Comparison of ENCODE assay signal across 13 cellular contexts in genomic region chr7:45178241-45179225, GRCh38. TPM values are rescaled to one million over a fixed set of nuclear protein-coding genes. Genes with fewer than 3 reads are reported as not detected.
DNase-seq lines count a peak whose midpoint lies in the region; ATAC-seq and TF ChIP-seq lines count a peak whose summit lies in the region.
"Had no signal": no experiment of that assay in that cellular context is flagged by ENCODE, and none has a peak within 500 bp of the region (broad histone marks: within the 10 kb centered on the region; RNA-seq: fewer than 3 reads in every experiment).

No MANE protein-coding gene starts in this region.

- H3K9me3 ChIP-seq in right atrium auricular region (no peaks in the 10 kb centered on the region), Loucy (ENCODE audit: insufficient read depth, low read depth, low read length) (no peaks in the 10 kb centered on the region), upper lobe of left lung (no peaks in the 10 kb centered on the region)
- H3K9me3 ChIP-seq: thyroid gland had no signal

- peak; percentile 30 for DNase-seq in Right ventricle myocardium superior
- DNase-seq in right atrium auricular region (ENCODE audit: low spot score): no peak
- no peak for DNase-seq in brain microvascular endothelial cell
- DNase-seq in upper lobe of left lung: no peak
- DNase-seq in stimulated activated CD4-positive, alpha-beta T cell treated with anti-CD3 and anti-CD28 coated beads, Interleukin-2, amount 100 ng/mL, for 24 hours: no peak
- DNase-seq in NCI-H774 (lab: John Stamatoyannopoulos, UW): no peak
- DNase-seq: activated T-cell treated with anti-CD3 and anti-CD28 coated beads, Interleukin-2, amount 50 U/mL, for 48 hours; cortex of kidney; stimulated activated CD4-positive, alpha-beta T cell treated with anti-CD3 and anti-CD28 coated beads, Interleukin-1b, Interleukin-23, amount 100 ng/mL, for 48 hours; T-helper 1 cell; thyroid gland had no signal

- intact Hi-C loops in Right ventricle myocardium superior (cut with DNase I): no loop called here

- H3K9me2 ChIP-seq in Loucy (replicated peaks; ENCODE audit: low read depth, low read length): no peaks in the 10 kb centered on the region

- H2AFZ ChIP-seq in Loucy (ENCODE audit: low read length): no peak overlapping the region

- TF ChIP-seq EP300 in upper lobe of left lung (IDR thresholded peaks at IDR 0.05): no peak

- no peak for TF ChIP-seq POLR2A in upper lobe of left lung (IDR thresholded peaks at IDR 0.05)

- H3K4me3 ChIP-seq in right atrium auricular region (no peak overlapping the region), Loucy (ENCODE audit: low read length, poor library complexity, severe bottlenecking) (no peak overlapping the region), brain microvascular endothelial cell (ENCODE audit: low read depth, low read length) (no peak overlapping the region), upper lobe of left lung (no peak overlapping the region)
- H3K4me3 ChIP-seq: thyroid gland had no signal

- H3K27me3 ChIP-seq in right atrium auricular region (no peaks in the 10 kb centered on the region), Loucy (ENCODE audit: insufficient read depth, low read length, poor library complexity, severe bottlenecking) (no peaks in the 10 kb centered on the region), brain microvascular endothelial cell (replicated peaks) (no peaks in the 10 kb centered on the region), upper lobe of left lung (no peaks in the 10 kb centered on the region)
- H3K27me3 ChIP-seq: thyroid gland had no signal

- H3K36me3 ChIP-seq in right atrium auricular region (no peaks in the 10 kb centered on the region), Loucy (ENCODE audit: insufficient read depth, low read length) (no peaks in the 10 kb centered on the region), brain microvascular endothelial cell (replicated peaks) (no peaks in the 10 kb centered on the region), upper lobe of left lung (peaks cover 0 to 20% (median 0%) of the 10 kb centered on the region in 4 donors)
- H3K36me3 ChIP-seq: thyroid gland had no signal

- H3K79me2 ChIP-seq in Loucy (ENCODE audit: insufficient read depth, low read length): no peaks in the 10 kb centered on the region

- ATAC-seq in Right ventricle myocardium superior (ENCODE audit: poor library complexity) (no peak), upper lobe of left lung (ENCODE audit: low FRiP score in 2 of 2) (no peak), GM19452 (IDR thresholded peaks at IDR 0.05; ENCODE audit: unreplicated experiment) (no peak)

- H3K9ac ChIP-seq in Loucy (ENCODE audit: low read depth, low read length, poor library complexity, severe bottlenecking): no peak overlapping the region

- 78 to 81% methylated on average over 9 to 13 of the region's 13 CpGs for WGBS in upper lobe of left lung, 2 donors

- no peak overlapping the region for H3K4me2 ChIP-seq in Loucy (ENCODE audit: low read depth, low read length, poor library complexity, severe bottlenecking)

- no peak overlapping the region for H3K27ac ChIP-seq in right atrium auricular region
- H3K27ac ChIP-seq in brain microvascular endothelial cell: no peak overlapping the region
- H3K27ac ChIP-seq in upper lobe of left lung: peak overlapping the region in 3 of 4 donors; percentile 24 to 59 (median 43)
- H3K27ac ChIP-seq: thyroid gland had no signal

- no peak for TF ChIP-seq CTCF in right atrium auricular region (IDR thresholded peaks at IDR 0.05)
- peak; percentile 48 for TF ChIP-seq CTCF in Loucy (conservative IDR thresholded peaks at IDR 0.05; ENCODE audit: low read length)
- TF ChIP-seq CTCF in brain microvascular endothelial cell (IDR thresholded peaks at IDR 0.05; ENCODE audit: low read depth, low read length, missing control alignments): peak; percentile 37
- TF ChIP-seq CTCF in upper lobe of left lung (IDR thresholded peaks at IDR 0.05): no peak

- in situ Hi-C loops in brain microvascular endothelial cell (cut with HindIII; ENCODE audit: low pct_ligation_motif_present, low sequenced_read_pairs): no loop called here

- no peaks in the 10 kb centered on the region for H4K20me1 ChIP-seq in Loucy (ENCODE audit: insufficient read depth, low read length, poor library complexity, severe bottlenecking)

- no peaks in the 10 kb centered on the region for H3K4me1 ChIP-seq in right atrium auricular region
- H3K4me1 ChIP-seq in Loucy (ENCODE audit: insufficient read depth, low read length, poor library complexity, severe bottlenecking): no peaks in the 10 kb centered on the region
- H3K4me1 ChIP-seq in upper lobe of left lung: peaks cover 0 to 7% (median 3%) of the 10 kb centered on the region in 4 donors
- H3K4me1 ChIP-seq: thyroid gland had no signal

- no peaks in the 10 kb centered on the region for H3F3A ChIP-seq in Loucy (ENCODE audit: low read depth)

RNA-seq across cellular contexts. Expression of gene RAMP3, which starts 20.9 kb away (rescaled TPM):
- total RNA-seq in Right ventricle myocardium superior: 31.2 TPM
- total RNA-seq in right atrium auricular region: 10 to 100 TPM; 62.0 to 77.2 TPM
- total RNA-seq in upper lobe of left lung: 100 to 1,000 TPM in 3 of 6 donors, 10 to 100 TPM in 3; 33.5 to 306 (median 88.1) TPM

Comparison
In these comparisons a context has a peak if more than half of its experiments do, and no peak if none do; other contexts are left out.
1. H3K27ac ChIP-seq: peak in upper lobe of left lung (3 of 4); none in right atrium auricular region (0 of 2) and brain microvascular endothelial cell (single experiment).
2. CTCF ChIP-seq: peak in Loucy (single experiment) and brain microvascular endothelial cell (single experiment); none in right atrium auricular region (0 of 2) and upper lobe of left lung (0 of 6).